ENCODE assay signal across 9 cellular contexts in the genomic region with DNA sequence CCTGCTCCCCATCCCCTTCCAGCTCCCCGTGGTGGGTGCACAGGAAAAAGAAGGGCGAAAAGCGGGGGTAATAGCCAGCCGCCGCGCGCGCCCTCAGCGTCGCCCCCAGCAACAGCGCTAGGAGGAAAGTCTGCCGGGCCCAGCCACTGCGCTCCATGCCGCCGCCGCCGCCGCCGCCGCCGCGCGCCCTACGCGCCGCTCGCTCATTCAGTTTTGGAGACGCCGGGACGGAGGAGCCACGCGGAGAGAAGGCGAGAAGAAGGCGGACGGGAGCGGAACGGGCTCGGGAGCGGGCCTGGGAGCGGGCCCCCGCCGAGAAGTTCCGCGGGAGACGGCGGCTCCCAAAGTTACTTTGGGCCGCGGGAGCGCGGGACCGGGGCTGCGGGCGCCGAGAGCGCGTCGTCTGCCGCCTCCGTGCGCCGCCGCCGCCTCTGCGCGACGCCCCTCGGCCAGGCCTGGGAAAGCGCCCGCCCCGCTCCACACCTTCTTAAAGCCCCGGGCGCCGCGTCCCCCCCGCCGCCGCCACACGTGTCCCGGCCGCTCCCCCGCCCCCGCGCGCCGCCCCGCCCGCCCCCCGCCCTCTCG. TPM values are rescaled to one million over a fixed set of nuclear protein-coding genes. Genes with fewer than 3 reads are reported as not detected.
DNase-seq lines count a peak whose midpoint lies in the region; ATAC-seq and FAIRE-seq lines count a peak whose summit lies in the region.
"Had no signal": no experiment of that assay in that cellular context is flagged by ENCODE, and none has a peak within 500 bp of the region (broad histone marks: within the 10 kb centered on the region; RNA-seq: fewer than 3 reads in every experiment).

A gene (minus strand): TSS at position 459 of the 585 bp plus-strand sequence. CDS start 302 bp downstream, at position 157.

- FAIRE-seq in GM19239 (lab: Jason Lieb, UNC) = no peak

- ATAC-seq in HG03095 (IDR thresholded peaks at IDR 0.05; ENCODE audit: unreplicated experiment) (no peak), GM21367 (IDR thresholded peaks at IDR 0.05; ENCODE audit: unreplicated experiment) (no peak), HG02870 (IDR thresholded peaks at IDR 0.05; ENCODE audit: unreplicated experiment) (no peak)
- ATAC-seq: HCT116 had no signal

- DNase-seq in AG08396 (ENCODE audit: low spot score) (peak; percentile 46), GM19239 (ENCODE audit: insufficient read length, low spot score) (peak; percentile 10), SK-MEL-5 (ENCODE audit: low read depth, low spot score) (peak; percentile 27), fibroblast of gingiva (ENCODE audit: low read depth) (peak; percentile 29), occipital lobe (lab: John Stamatoyannopoulos, UW) (no peak)

- in situ Hi-C loops in SK-MEL-5 (cut with HindIII; ENCODE audit: low pct_unique_long_range_greater_than_20kb, low sequenced_read_pairs) = no loop called here

RNA-seq across cellular contexts. Expression of the gene that starts here (rescaled TPM):
- 5.1 and 6.6 TPM in 2 replicates for total RNA-seq in SK-MEL-5 (2014; rRNA removed; shearing (Covaris generic))
- polyA plus RNA-seq in SK-MEL-5 (2015; cell fraction: cytosol; rRNA removed) = 2.7 and 4.5 TPM in 2 replicates
- polyA plus RNA-seq in SK-MEL-5 (2015; cell fraction: nucleus; rRNA removed) = 0.38 and 0.80 TPM in 2 replicates
- total RNA-seq in occipital lobe = 34.2 TPM
